Comparison of ENCODE assay signal across 1 cellular context in genomic region chr15:42392309-42393024, GRCh38.
TF ChIP-seq lines count a peak whose summit lies in the region.

No MANE protein-coding gene starts in this region.

TF ChIP-seq in K562, 482 proteins besides CTCF, POLR2A, EP300 and RAD21 (continued from another document):
- TF ChIP-seq REST (CRISPR knock-in tag; IDR thresholded peaks at IDR 0.05; ENCODE audit: low read depth) (no peak), HMGXB4 (CRISPR knock-in tag; IDR thresholded peaks at IDR 0.05) (no peak), ZNF764 (CRISPR knock-in tag; IDR thresholded peaks at IDR 0.05; ENCODE audit: low read depth) (no peak), NRF1 (conservative IDR thresholded peaks at IDR 0.05 in 1 of 2, IDR thresholded peaks at IDR 0.05 in 1 of 2) (no peak), FOXA1 (IDR thresholded peaks at IDR 0.05; ENCODE audit: borderline replicate concordance) (no peak), RFX1 (IDR thresholded peaks at IDR 0.05) (no peak), E2F5 (CRISPR knock-in tag; IDR thresholded peaks at IDR 0.05) (no peak), FOXP1 (CRISPR knock-in tag; IDR thresholded peaks at IDR 0.05) (no peak), KLF1 (tag; IDR thresholded peaks at IDR 0.05) (no peak), ZNF668 (CRISPR knock-in tag; IDR thresholded peaks at IDR 0.05) (no peak), PTTG1 (tag; IDR thresholded peaks at IDR 0.05; ENCODE audit: low read depth) (no peak), RHOXF2B (CRISPR knock-in tag; conservative IDR thresholded peaks at IDR 0.05) (no peak)
